7 cellular contexts compared by ENCODE assay signal in genomic region chr7:87203924-87204323, GRCh38. TPM values are rescaled to one million over a fixed set of nuclear protein-coding genes. Genes with fewer than 3 reads are reported as not detected.
DNase-seq lines count a peak whose midpoint lies in the region; ATAC-seq and TF ChIP-seq lines count a peak whose summit lies in the region.
"Not testable (repeated sequence)": the region's sequence is repeated elsewhere in the genome, so short reads cannot be mapped to it uniquely, and the experiment has no call there.

No MANE protein-coding gene starts in this region.

- H3K4me1 Mint-ChIP-seq in CD8-positive, alpha-beta T cell (ENCODE audit: low read depth) = peaks cover 77% of the 10 kb centered on the region
- H3K4me1 Mint-ChIP-seq in activated B cell treated with CpG ODN at 0.5 μM for 24 hours = peaks cover 78% of the 10 kb centered on the region
- peaks cover 22% of the 10 kb centered on the region for H3K4me1 Mint-ChIP-seq in activated CD8-positive, alpha-beta T cell treated with anti-CD3 and anti-CD28 coated beads, Interleukin-2, amount 10 ng/mL, durations not matched to agents 7 days and 5 days (ENCODE audit: low read depth)
- peaks cover 76% of the 10 kb centered on the region for H3K4me1 Mint-ChIP-seq in activated naive CD4-positive, alpha-beta T cell treated with anti-CD3 and anti-CD28 coated beads for 36 hours (ENCODE audit: low read depth)
- peaks cover 76% of the 10 kb centered on the region for H3K4me1 Mint-ChIP-seq in activated naive CD8-positive, alpha-beta T cell treated with anti-CD3 and anti-CD28 coated beads, Interleukin-2, amount 50 U/mL, for 24 hours
- H3K4me1 Mint-ChIP-seq in naive thymus-derived CD4-positive, alpha-beta T cell = peaks cover 33 to 86% (median 76%) of the 10 kb centered on the region in 7 donors

- H3K27ac ChIP-seq in CD8-positive, alpha-beta T cell (ENCODE audit: low read depth, low read length); naive thymus-derived CD4-positive, alpha-beta T cell (ENCODE audit: low read depth, low read length): not testable (repeated sequence)

- H3K4me3 Mint-ChIP-seq in CD8-positive, alpha-beta T cell; activated B cell treated with CpG ODN at 0.5 μM for 24 hours; activated CD8-positive, alpha-beta T cell treated with anti-CD3 and anti-CD28 coated beads, Interleukin-2, amount 10 ng/mL, durations not matched to agents 7 days and 5 days; activated naive CD4-positive, alpha-beta T cell treated with anti-CD3 and anti-CD28 coated beads for 36 hours; activated naive CD8-positive, alpha-beta T cell treated with anti-CD3 and anti-CD28 coated beads, Interleukin-2, amount 50 U/mL, for 24 hours: not testable (repeated sequence)
- peak overlapping the region in 5 of 10 donors; percentile 6 to 57 (median 37) for H3K4me3 Mint-ChIP-seq in naive thymus-derived CD4-positive, alpha-beta T cell

- not testable (repeated sequence) for H3K4me3 ChIP-seq in CD8-positive, alpha-beta T cell (ENCODE audit: low read depth, low read length); naive thymus-derived CD4-positive, alpha-beta T cell (ENCODE audit: low read length)

- not testable (repeated sequence) for TF ChIP-seq CTCF in CD8-positive, alpha-beta T cell (IDR thresholded peaks at IDR 0.05); activated B cell treated with CpG ODN at 0.5 μM for 24 hours (IDR thresholded peaks at IDR 0.05)

- peaks cover 11% of the 10 kb centered on the region for H3K9me3 ChIP-seq in CD8-positive, alpha-beta T cell (ENCODE audit: low read length)
- H3K9me3 ChIP-seq in naive thymus-derived CD4-positive, alpha-beta T cell (ENCODE audit: control insufficient read depth in 2 of 3, low read length in 3 of 3) = peaks cover 0 to 24% (median 0%) of the 10 kb centered on the region in 3 experiments

- POLR2A ChIA-PET in CD8-positive, alpha-beta T cell (lab: Charles Lee) = interaction anchor here (1.3 to 1.8 kb wide), 3 partner anchors 8 to 21 kb away, joined by 4 to 11 read pairs (median 4); no protein-coding TSS in a partner anchor
- POLR2A ChIA-PET in activated B cell treated with CpG ODN at 0.5 μM for 24 hours (lab: Charles Lee) = interaction anchor here (10.4 kb wide), 1 partner anchor 12 kb away, joined by 143 read pairs; the partner anchor contains the start of gene TMEM243
- POLR2A ChIA-PET in activated CD8-positive, alpha-beta T cell treated with anti-CD3 and anti-CD28 coated beads, Interleukin-2, amount 10 ng/mL, durations not matched to agents 7 days and 5 days (lab: Charles Lee) = interaction anchor here (1.2 to 3.7 kb wide), 2 partner anchors 9 to 16 kb away, joined by 3 to 17 read pairs; partner anchors contain the start of gene TMEM243
- POLR2A ChIA-PET in naive thymus-derived CD4-positive, alpha-beta T cell (lab: Charles Lee) = interaction anchor here (1.0 to 4.1 kb wide), 6 partner anchors 8 to 51 kb away, joined by 3 to 25 read pairs (median 6); partner anchors contain the start of genes DMTF1 and TMEM243

- H3K27me3 Mint-ChIP-seq in CD8-positive, alpha-beta T cell (ENCODE audit: low read depth); activated B cell treated with CpG ODN at 0.5 μM for 24 hours; activated CD8-positive, alpha-beta T cell treated with anti-CD3 and anti-CD28 coated beads, Interleukin-2, amount 10 ng/mL, durations not matched to agents 7 days and 5 days (ENCODE audit: low read depth); activated naive CD4-positive, alpha-beta T cell treated with anti-CD3 and anti-CD28 coated beads for 36 hours (ENCODE audit: low read depth); activated naive CD8-positive, alpha-beta T cell treated with anti-CD3 and anti-CD28 coated beads, Interleukin-2, amount 50 U/mL, for 24 hours; naive thymus-derived CD4-positive, alpha-beta T cell: not testable (repeated sequence)

- CTCF ChIA-PET in CD8-positive, alpha-beta T cell (lab: Charles Lee) = interaction anchor here (1.1 to 1.3 kb wide), 2 partner anchors 8 to 33 kb away, joined by 4 read pairs; no protein-coding TSS in a partner anchor
- CTCF ChIA-PET in activated B cell treated with CpG ODN at 0.5 μM for 24 hours (lab: Charles Lee) = interaction anchor here (2.9 kb wide), 1 partner anchor 9 kb away, joined by 6 read pairs; no protein-coding TSS in a partner anchor
- CTCF ChIA-PET in activated CD8-positive, alpha-beta T cell treated with anti-CD3 and anti-CD28 coated beads, Interleukin-2, amount 10 ng/mL, durations not matched to agents 7 days and 5 days (lab: Charles Lee) = interaction anchor here (1.4 to 2.5 kb wide), 2 partner anchors 8 to 10 kb away, joined by 4 to 11 read pairs; no protein-coding TSS in a partner anchor
- CTCF ChIA-PET in activated naive CD4-positive, alpha-beta T cell treated with anti-CD3 and anti-CD28 coated beads for 36 hours (lab: Charles Lee) = interaction anchor here (0.5 to 1.3 kb wide), 6 partner anchors 9 to 248 kb away, joined by 3 to 6 read pairs (median 4); no protein-coding TSS in a partner anchor
- CTCF ChIA-PET in naive thymus-derived CD4-positive, alpha-beta T cell (lab: Charles Lee) = interaction anchor here (1.3 to 1.4 kb wide), 2 partner anchors 14 to 16 kb away, joined by 3 to 9 read pairs; partner anchors contain the start of gene TMEM243

- not testable (repeated sequence) for DNase-seq in CD8-positive, alpha-beta T cell; activated B cell treated with CpG ODN at 0.5 μM for 24 hours; activated CD8-positive, alpha-beta T cell treated with anti-CD3 and anti-CD28 coated beads, Interleukin-2, amount 10 ng/mL, durations not matched to agents 7 days and 5 days; activated naive CD8-positive, alpha-beta T cell treated with anti-CD3 and anti-CD28 coated beads, Interleukin-2, amount 50 U/mL, for 24 hours; naive thymus-derived CD4-positive, alpha-beta T cell; stimulated activated naive CD8-positive, alpha-beta T cell treated with anti-CD3 and anti-CD28 coated beads, Interleukin-15, Interleukin-2, amounts not matched to agents 100 U/mL and 50 U/mL, for 24 hours
- DNase-seq in activated naive CD4-positive, alpha-beta T cell treated with anti-CD3 and anti-CD28 coated beads for 36 hours = peak; percentile 33

- peaks cover 74% of the 10 kb centered on the region for H3K36me3 Mint-ChIP-seq in CD8-positive, alpha-beta T cell
- H3K36me3 Mint-ChIP-seq in activated B cell treated with CpG ODN at 0.5 μM for 24 hours (ENCODE audit: low read depth) = peaks cover 84% of the 10 kb centered on the region
- H3K36me3 Mint-ChIP-seq in activated CD8-positive, alpha-beta T cell treated with anti-CD3 and anti-CD28 coated beads, Interleukin-2, amount 10 ng/mL, durations not matched to agents 7 days and 5 days (ENCODE audit: low read depth) = peaks cover 93% of the 10 kb centered on the region
- peaks cover 92% of the 10 kb centered on the region for H3K36me3 Mint-ChIP-seq in activated naive CD4-positive, alpha-beta T cell treated with anti-CD3 and anti-CD28 coated beads for 36 hours (ENCODE audit: low read depth)
- H3K36me3 Mint-ChIP-seq in activated naive CD8-positive, alpha-beta T cell treated with anti-CD3 and anti-CD28 coated beads, Interleukin-2, amount 50 U/mL, for 24 hours (ENCODE audit: low read depth) = peaks cover 95% of the 10 kb centered on the region
- H3K36me3 Mint-ChIP-seq in naive thymus-derived CD4-positive, alpha-beta T cell = peaks cover 19 to 85% (median 65%) of the 10 kb centered on the region in 5 donors

- H3K9me3 Mint-ChIP-seq in CD8-positive, alpha-beta T cell = peaks cover 20% of the 10 kb centered on the region
- H3K9me3 Mint-ChIP-seq in activated B cell treated with CpG ODN at 0.5 μM for 24 hours = peaks cover 18% of the 10 kb centered on the region
- H3K9me3 Mint-ChIP-seq in activated CD8-positive, alpha-beta T cell treated with anti-CD3 and anti-CD28 coated beads, Interleukin-2, amount 10 ng/mL, durations not matched to agents 7 days and 5 days (ENCODE audit: insufficient read depth) = peaks cover 26% of the 10 kb centered on the region
- H3K9me3 Mint-ChIP-seq in activated naive CD4-positive, alpha-beta T cell treated with anti-CD3 and anti-CD28 coated beads for 36 hours = peaks cover 35% of the 10 kb centered on the region
- H3K9me3 Mint-ChIP-seq in activated naive CD8-positive, alpha-beta T cell treated with anti-CD3 and anti-CD28 coated beads, Interleukin-2, amount 50 U/mL, for 24 hours = peaks cover 43% of the 10 kb centered on the region
- H3K9me3 Mint-ChIP-seq in naive thymus-derived CD4-positive, alpha-beta T cell = peaks cover 7 to 31% (median 24%) of the 10 kb centered on the region in 11 donors

- H3K36me3 ChIP-seq in CD8-positive, alpha-beta T cell (ENCODE audit: insufficient read depth, low read length) = not testable (repeated sequence)
- H3K36me3 ChIP-seq in naive thymus-derived CD4-positive, alpha-beta T cell (ENCODE audit: control insufficient read depth in 2 of 3, insufficient read depth in 3 of 3, low read length in 3 of 3) = peaks cover 0 to 23% (median 0%) of the 10 kb centered on the region in 3 experiments

- ATAC-seq in CD8-positive, alpha-beta T cell; activated B cell treated with CpG ODN at 0.5 μM for 24 hours (ENCODE audit: low read depth); activated CD8-positive, alpha-beta T cell treated with anti-CD3 and anti-CD28 coated beads, Interleukin-2, amount 10 ng/mL, durations not matched to agents 7 days and 5 days; activated naive CD8-positive, alpha-beta T cell treated with anti-CD3 and anti-CD28 coated beads, Interleukin-2, amount 50 U/mL, for 24 hours; naive thymus-derived CD4-positive, alpha-beta T cell: not testable (repeated sequence)
- peak; percentile 15 for ATAC-seq in stimulated activated naive CD8-positive, alpha-beta T cell treated with anti-CD3 and anti-CD28 coated beads, Interleukin-15, Interleukin-2, amounts not matched to agents 100 U/mL and 50 U/mL, for 24 hours

- intact Hi-C loops in CD8-positive, alpha-beta T cell (cut with DNase I, micrococcal nuclease); activated B cell treated with CpG ODN at 0.5 μM for 24 hours (cut with micrococcal nuclease); naive thymus-derived CD4-positive, alpha-beta T cell (cut with micrococcal nuclease): not testable (repeated sequence)
- intact Hi-C loops in activated naive CD4-positive, alpha-beta T cell treated with anti-CD3 and anti-CD28 coated beads for 36 hours (cut with micrococcal nuclease) = loop anchor here (1.0 kb wide), 1 partner anchor 12 kb away; no protein-coding TSS in a partner anchor

- H3K27me3 ChIP-seq in CD8-positive, alpha-beta T cell (ENCODE audit: insufficient read depth, low read length); naive thymus-derived CD4-positive, alpha-beta T cell (ENCODE audit: control insufficient read depth in 2 of 2, insufficient read depth in 2 of 2, low read length in 2 of 2): not testable (repeated sequence)

- H3K4me1 ChIP-seq in CD8-positive, alpha-beta T cell (ENCODE audit: insufficient read depth, low read length) = peaks cover 42% of the 10 kb centered on the region
- peaks cover 4 to 40% of the 10 kb centered on the region in 2 donors for H3K4me1 ChIP-seq in naive thymus-derived CD4-positive, alpha-beta T cell (ENCODE audit: control insufficient read depth in 2 of 2, insufficient read depth in 2 of 2, low read length in 2 of 2)

- H3K27ac Mint-ChIP-seq in CD8-positive, alpha-beta T cell = peak overlapping the region; percentile 55
- peak overlapping the region; percentile 73 for H3K27ac Mint-ChIP-seq in activated B cell treated with CpG ODN at 0.5 μM for 24 hours
- H3K27ac Mint-ChIP-seq in activated CD8-positive, alpha-beta T cell treated with anti-CD3 and anti-CD28 coated beads, Interleukin-2, amount 10 ng/mL, durations not matched to agents 7 days and 5 days = peak overlapping the region; percentile 35
- H3K27ac Mint-ChIP-seq in activated naive CD4-positive, alpha-beta T cell treated with anti-CD3 and anti-CD28 coated beads for 36 hours = peak overlapping the region; percentile 78
- peak overlapping the region; percentile 71 for H3K27ac Mint-ChIP-seq in activated naive CD8-positive, alpha-beta T cell treated with anti-CD3 and anti-CD28 coated beads, Interleukin-2, amount 50 U/mL, for 24 hours
- peak overlapping the region in 8 of 9 donors; percentile 16 to 86 (median 60) for H3K27ac Mint-ChIP-seq in naive thymus-derived CD4-positive, alpha-beta T cell

RNA-seq across cellular contexts. Expression of gene TMEM243, which starts 15.6 kb away (rescaled TPM):
- 100 to 1,000 TPM; 122 to 124 TPM for total RNA-seq in CD8-positive, alpha-beta T cell
- total RNA-seq in activated B cell treated with CpG ODN at 0.5 μM for 24 hours = 106 and 111 TPM in 2 replicates
- 10 to 100 TPM; 39.6 to 42.4 TPM for total RNA-seq in activated CD8-positive, alpha-beta T cell treated with anti-CD3 and anti-CD28 coated beads, Interleukin-2, amount 10 ng/mL, durations not matched to agents 7 days and 5 days
- total RNA-seq in activated naive CD4-positive, alpha-beta T cell treated with anti-CD3 and anti-CD28 coated beads for 36 hours = 10 to 100 TPM; 50.4 to 53.1 TPM
- 100 to 1,000 TPM in 4 of 5 experiments, 10 to 100 TPM in 1; 50.0 to 153 (median 125) TPM for total RNA-seq in naive thymus-derived CD4-positive, alpha-beta T cell
- 100 to 1,000 TPM in 1 of 2 donors, 10 to 100 TPM in 1; 81.3 to 111 TPM for polyA plus RNA-seq in naive thymus-derived CD4-positive, alpha-beta T cell

RNA-seq across cellular contexts. Expression of gene DMTF1, which starts 51.7 kb away (rescaled TPM):
- total RNA-seq in CD8-positive, alpha-beta T cell = 100 to 1,000 TPM in 1 of 2 experiments, 10 to 100 TPM in 1; 97.9 to 103 TPM
- 159 and 175 TPM in 2 replicates for total RNA-seq in activated B cell treated with CpG ODN at 0.5 μM for 24 hours
- 10 to 100 TPM; 94.7 to 96.8 TPM for total RNA-seq in activated CD8-positive, alpha-beta T cell treated with anti-CD3 and anti-CD28 coated beads, Interleukin-2, amount 10 ng/mL, durations not matched to agents 7 days and 5 days
- total RNA-seq in activated naive CD4-positive, alpha-beta T cell treated with anti-CD3 and anti-CD28 coated beads for 36 hours = 10 to 100 TPM; 43.6 to 49.8 TPM
- 100 to 1,000 TPM; 118 to 159 (median 131) TPM for total RNA-seq in naive thymus-derived CD4-positive, alpha-beta T cell
- polyA plus RNA-seq in naive thymus-derived CD4-positive, alpha-beta T cell = 10 to 100 TPM; 33.9 to 36.2 TPM
